In the genomic region with DNA sequence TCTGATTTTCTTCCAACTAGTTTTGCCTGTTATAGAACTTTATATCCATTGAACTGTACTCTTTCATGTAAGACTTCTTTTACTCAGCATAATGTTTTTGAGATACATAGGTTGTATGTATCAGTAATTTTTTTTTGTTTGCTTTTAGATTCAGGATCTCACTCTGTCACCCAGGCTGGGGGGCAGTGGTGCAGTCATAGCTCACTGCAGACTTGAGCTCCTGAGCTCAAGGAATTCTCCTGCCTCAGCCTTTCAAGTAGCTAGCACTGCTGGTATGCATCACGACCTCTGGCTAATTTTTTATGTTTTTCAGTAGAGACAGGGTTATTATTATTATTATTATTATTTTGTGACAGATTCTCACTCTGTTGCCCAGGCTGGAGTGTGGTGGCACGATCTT, we compare ENCODE assay signal across 8 cellular contexts.
A peak's percentile ranks its signal among the peaks of the same experiment; 100 is the strongest.
DNase-seq lines count a peak whose midpoint lies in the region; ATAC-seq and TF ChIP-seq lines count a peak whose summit lies in the region.

No MANE protein-coding gene starts in this region.

- dilution Hi-C loops in mammary epithelial cell (cut with HindIII; ENCODE audit: low sequenced_read_pairs) = no loop called here

- H3K36me3 ChIP-seq in mammary epithelial cell (ENCODE audit: insufficient read depth, low read length) = no peaks in the 10 kb centered on the region
- no peaks in the 10 kb centered on the region for H3K36me3 ChIP-seq in naive thymus-derived CD4-positive, alpha-beta T cell (ENCODE audit: control insufficient read depth in 2 of 3, insufficient read depth in 3 of 3, low read length in 3 of 3)

- no peaks in the 10 kb centered on the region for H3K79me2 ChIP-seq in mammary epithelial cell (ENCODE audit: insufficient read depth, low read length)

- POLR2A ChIA-PET in naive thymus-derived CD4-positive, alpha-beta T cell (lab: Charles Lee) = interaction anchor here (2.4 kb wide), 1 partner anchor 65 kb away, joined by 14 read pairs; a partner anchor contains a TSS

- BruUV-seq in mammary epithelial cell (replicated peaks; lab: Mats Ljungman, UMichigan) = no TSS peak

- H3K9me3 Mint-ChIP-seq in naive thymus-derived CD4-positive, alpha-beta T cell = peaks cover 0 to 1% (median 0%) of the 10 kb centered on the region in 11 donors

- no peaks in the 10 kb centered on the region for H3K9me3 ChIP-seq in mammary epithelial cell (replicated peaks; ENCODE audit: insufficient read depth, low read length)
- H3K9me3 ChIP-seq in naive thymus-derived CD4-positive, alpha-beta T cell (ENCODE audit: control insufficient read depth in 2 of 3, low read length in 3 of 3) = no peaks in the 10 kb centered on the region

- no peak overlapping the region for H3K9ac ChIP-seq in mammary epithelial cell (ENCODE audit: insufficient read depth, low read length)

- H3K27ac ChIP-seq in HL-60 (replicated peaks) (peak overlapping the region; percentile 65), mammary epithelial cell (ENCODE audit: insufficient read depth, low read depth, low read length) (no peak overlapping the region)
- H3K27ac ChIP-seq in naive thymus-derived CD4-positive, alpha-beta T cell (ENCODE audit: low read depth, low read length) = no peak overlapping the region

- intact Hi-C loops in mammary epithelial cell (cut with micrococcal nuclease) = no loop called here
- intact Hi-C loops in naive thymus-derived CD4-positive, alpha-beta T cell (cut with micrococcal nuclease) = loop anchor here in 1 of 2 donors (5.0 kb wide), 1 partner anchor 156 kb away; no protein-coding TSS in a partner anchor

- peaks cover 5 to 20% (median 12%) of the 10 kb centered on the region in 7 donors for H3K4me1 Mint-ChIP-seq in naive thymus-derived CD4-positive, alpha-beta T cell

- H3K27me3 ChIP-seq in HL-60 (ENCODE audit: insufficient read depth, poor library complexity, severe bottlenecking) (no peaks in the 10 kb centered on the region), mammary epithelial cell (ENCODE audit: insufficient read depth, low read length) (no peaks in the 10 kb centered on the region)
- no peaks in the 10 kb centered on the region for H3K27me3 ChIP-seq in naive thymus-derived CD4-positive, alpha-beta T cell (ENCODE audit: control insufficient read depth in 2 of 2, insufficient read depth in 2 of 2, low read length in 2 of 2)

- no peak for DNase-seq in AG09309 (ENCODE audit: low read depth)
- no peak for DNase-seq in HL-60 (ENCODE audit: low read depth in 1 of 2, low spot score in 1 of 2)
- no peak for DNase-seq in mammary epithelial cell
- DNase-seq in naive thymus-derived CD4-positive, alpha-beta T cell = no peak
- no peak for DNase-seq in NCI-H446 treated with DMSO at 0.1 percent for 48 hours (lab: John Stamatoyannopoulos, UW)
- no peak for DNase-seq in HuH-7.5 (ENCODE audit: low spot score)

- H3K4me3 ChIP-seq in AG09309 (ENCODE audit: control insufficient read depth, low read depth, low read length) = peak overlapping the region; percentile 57
- peak overlapping the region; percentile 58 for H3K4me3 ChIP-seq in HL-60 (replicated peaks; ENCODE audit: insufficient read depth, low read length)
- H3K4me3 ChIP-seq in mammary epithelial cell (replicated peaks in 1 of 3; ENCODE audit: insufficient read depth in 1 of 3, low read depth in 2 of 3, low read length in 3 of 3) = peak overlapping the region; percentile 56 to 70 (median 64)
- H3K4me3 ChIP-seq in naive thymus-derived CD4-positive, alpha-beta T cell (ENCODE audit: low read length) = peak overlapping the region; percentile 72

- peaks cover 0 to 2% (median 0%) of the 10 kb centered on the region in 5 donors for H3K36me3 Mint-ChIP-seq in naive thymus-derived CD4-positive, alpha-beta T cell

- ATAC-seq in naive thymus-derived CD4-positive, alpha-beta T cell = no peak
- ATAC-seq in GM21737 (IDR thresholded peaks at IDR 0.05; ENCODE audit: unreplicated experiment) (no peak), HG03095 (IDR thresholded peaks at IDR 0.05; ENCODE audit: unreplicated experiment) (no peak)

- peak overlapping the region; percentile 84 for H3K4me2 ChIP-seq in mammary epithelial cell (ENCODE audit: insufficient read depth, low read depth, low read length)

- H3K27ac Mint-ChIP-seq in naive thymus-derived CD4-positive, alpha-beta T cell = peak overlapping the region in 7 of 9 donors; percentile 42 to 90 (median 55)

- in situ Hi-C loops in mammary epithelial cell (cut with MboI; ENCODE audit: low sequenced_read_pairs in 2 of 2) = no loop called here

- H3K27me3 Mint-ChIP-seq in naive thymus-derived CD4-positive, alpha-beta T cell = peaks cover 0 to 2% (median 0%) of the 10 kb centered on the region in 5 donors

- H2AFZ ChIP-seq in mammary epithelial cell (ENCODE audit: low read depth, low read length) = peak overlapping the region; percentile 99

- TF ChIP-seq CTCF in AG09309 (IDR thresholded peaks at IDR 0.05; ENCODE audit: control insufficient read depth, insufficient read depth, low read depth, low read length, missing control alignments) = no peak
- no peak for TF ChIP-seq CTCF in HL-60 (IDR thresholded peaks at IDR 0.05; ENCODE audit: insufficient read depth, low read length)
- TF ChIP-seq CTCF in mammary epithelial cell (conservative IDR thresholded peaks at IDR 0.05 in 1 of 2, IDR thresholded peaks at IDR 0.05 in 1 of 2; ENCODE audit: extremely low read depth in 1 of 2, insufficient read depth in 1 of 2, low read depth in 1 of 2, low read length in 2 of 2) = no peak

- WGBS in mammary epithelial cell (ENCODE audit: low coverage, missing lambda C conversion rate) = 100% methylated on average over 2 of the region's 2 CpGs

- no peaks in the 10 kb centered on the region for H4K20me1 ChIP-seq in mammary epithelial cell (ENCODE audit: insufficient read depth, low read length)

- H3K4me3 Mint-ChIP-seq in naive thymus-derived CD4-positive, alpha-beta T cell = peak overlapping the region; percentile 70 to 94 (median 89)

- peaks cover 3% of the 10 kb centered on the region for H3K4me1 ChIP-seq in mammary epithelial cell (ENCODE audit: insufficient read depth, low read length)
- peaks cover 5 to 6% of the 10 kb centered on the region in 2 donors for H3K4me1 ChIP-seq in naive thymus-derived CD4-positive, alpha-beta T cell (ENCODE audit: control insufficient read depth in 2 of 2, insufficient read depth in 2 of 2, low read length in 2 of 2)

- CTCF ChIA-PET in mammary epithelial cell (lab: Charles Lee; ENCODE audit: low non-redundant PET) = interaction anchor here (0.6 kb wide), 2 partner anchors 20 to 238 kb away, joined by 6 to 7 read pairs; no protein-coding TSS in a partner anchor
- CTCF ChIA-PET in naive thymus-derived CD4-positive, alpha-beta T cell (lab: Charles Lee) = interaction anchor here (1.0 to 1.2 kb wide), 2 partner anchors 12 to 78 kb away, joined by 3 to 4 read pairs; no protein-coding TSS in a partner anchor
